16 cellular contexts compared by ENCODE assay signal in genomic region chr10:110817614-110818013, GRCh38. TPM values are rescaled to one million over a fixed set of nuclear protein-coding genes. Genes with fewer than 3 reads are reported as not detected.
A peak's percentile ranks its signal among the peaks of the same experiment; 100 is the strongest.
DNase-seq lines count a peak whose midpoint lies in the region; ATAC-seq and TF ChIP-seq lines count a peak whose summit lies in the region.
"Had no signal": no experiment of that assay in that cellular context is flagged by ENCODE, and none has a peak within 500 bp of the region (broad histone marks: within the 10 kb centered on the region; RNA-seq: fewer than 3 reads in every experiment).

No MANE protein-coding gene starts in this region.

- H3K9me3 Mint-ChIP-seq in activated B cell treated with CpG ODN at 0.5 μM for 24 hours (no peaks in the 10 kb centered on the region), neural crest cell (no peaks in the 10 kb centered on the region), immature natural killer cell (no peaks in the 10 kb centered on the region)
- H3K9me3 Mint-ChIP-seq in activated CD4-positive, alpha-beta memory T cell treated with anti-CD3 and anti-CD28 coated beads for 36 hours, result no peaks in the 10 kb centered on the region
- H3K9me3 Mint-ChIP-seq: activated naive CD4-positive, alpha-beta T cell treated with anti-CD3 and anti-CD28 coated beads, Interleukin-2, amount 50 U/mL, for 24 hours; stimulated activated effector memory CD8-positive, alpha-beta T cell treated with anti-CD3 and anti-CD28 coated beads, Interleukin-12 subunit alpha, Interleukin-12 subunit beta, amount 100 ng/mL, for 72 hours had no signal

- no peak for TF ChIP-seq CTCF in C4-2B (conservative IDR thresholded peaks at IDR 0.05)
- no peak for TF ChIP-seq CTCF in activated B cell treated with CpG ODN at 0.5 μM for 24 hours (IDR thresholded peaks at IDR 0.05)
- no peak for TF ChIP-seq CTCF in neural crest cell (conservative IDR thresholded peaks at IDR 0.05)

- intact Hi-C loops in activated B cell treated with CpG ODN at 0.5 μM for 24 hours (cut with micrococcal nuclease), result no loop called here
- intact Hi-C loops in activated CD4-positive, alpha-beta memory T cell treated with anti-CD3 and anti-CD28 coated beads for 36 hours (cut with micrococcal nuclease), result no loop called here

- POLR2A ChIA-PET in activated B cell treated with CpG ODN at 0.5 μM for 24 hours (lab: Charles Lee), result interaction anchor here (0.7 to 1.2 kb wide), 5 partner anchors 10 to 58 kb away, joined by 3 to 4 read pairs (median 3); partner anchors contain the start of gene PDCD4
- POLR2A ChIA-PET in activated CD4-positive, alpha-beta memory T cell treated with anti-CD3 and anti-CD28 coated beads for 36 hours (lab: Charles Lee), result no interaction called here

- no peaks in the 10 kb centered on the region for H3K27me3 Mint-ChIP-seq in activated B cell treated with CpG ODN at 0.5 μM for 24 hours
- H3K27me3 Mint-ChIP-seq in neural crest cell (ENCODE audit: low read depth), result no peaks in the 10 kb centered on the region
- peaks cover 0 to 3% (median 1%) of the 10 kb centered on the region in 3 donors for H3K27me3 Mint-ChIP-seq in immature natural killer cell (ENCODE audit: low read depth in 3 of 3)
- no peaks in the 10 kb centered on the region for H3K27me3 Mint-ChIP-seq in activated CD4-positive, alpha-beta memory T cell treated with anti-CD3 and anti-CD28 coated beads for 36 hours
- H3K27me3 Mint-ChIP-seq: activated naive CD4-positive, alpha-beta T cell treated with anti-CD3 and anti-CD28 coated beads, Interleukin-2, amount 50 U/mL, for 24 hours had no signal

- H3K4me3 Mint-ChIP-seq in activated B cell treated with CpG ODN at 0.5 μM for 24 hours (no peak overlapping the region), neural crest cell (no peak overlapping the region), immature natural killer cell (no peak overlapping the region)
- no peak overlapping the region for H3K4me3 Mint-ChIP-seq in activated CD4-positive, alpha-beta memory T cell treated with anti-CD3 and anti-CD28 coated beads for 36 hours
- H3K4me3 Mint-ChIP-seq: activated naive CD4-positive, alpha-beta T cell treated with anti-CD3 and anti-CD28 coated beads, Interleukin-2, amount 50 U/mL, for 24 hours; stimulated activated effector memory CD8-positive, alpha-beta T cell treated with anti-CD3 and anti-CD28 coated beads, Interleukin-12 subunit alpha, Interleukin-12 subunit beta, amount 100 ng/mL, for 72 hours had no signal

- H3K4me1 Mint-ChIP-seq in activated B cell treated with CpG ODN at 0.5 μM for 24 hours, result peaks cover 34% of the 10 kb centered on the region
- peaks cover 18% of the 10 kb centered on the region for H3K4me1 Mint-ChIP-seq in neural crest cell
- peaks cover 15 to 24% of the 10 kb centered on the region in 2 donors for H3K4me1 Mint-ChIP-seq in immature natural killer cell
- peaks cover 16% of the 10 kb centered on the region for H3K4me1 Mint-ChIP-seq in activated CD4-positive, alpha-beta memory T cell treated with anti-CD3 and anti-CD28 coated beads for 36 hours (ENCODE audit: low read depth)

- CTCF ChIA-PET in activated B cell treated with CpG ODN at 0.5 μM for 24 hours (lab: Charles Lee), result interaction anchor here (2.1 kb wide), 1 partner anchor 76 kb away, joined by 7 read pairs; no protein-coding TSS in a partner anchor
- CTCF ChIA-PET in activated CD4-positive, alpha-beta memory T cell treated with anti-CD3 and anti-CD28 coated beads for 36 hours (lab: Charles Lee), result interaction anchor here (1.2 to 1.5 kb wide), 2 partner anchors 14 kb away, joined by 3 to 4 read pairs; no protein-coding TSS in a partner anchor

- H3K36me3 Mint-ChIP-seq in activated B cell treated with CpG ODN at 0.5 μM for 24 hours (ENCODE audit: low read depth) (no peaks in the 10 kb centered on the region), neural crest cell (ENCODE audit: low read depth) (no peaks in the 10 kb centered on the region), immature natural killer cell (no peaks in the 10 kb centered on the region)
- H3K36me3 Mint-ChIP-seq in activated CD4-positive, alpha-beta memory T cell treated with anti-CD3 and anti-CD28 coated beads for 36 hours, result no peaks in the 10 kb centered on the region
- H3K36me3 Mint-ChIP-seq: activated naive CD4-positive, alpha-beta T cell treated with anti-CD3 and anti-CD28 coated beads, Interleukin-2, amount 50 U/mL, for 24 hours; stimulated activated effector memory CD8-positive, alpha-beta T cell treated with anti-CD3 and anti-CD28 coated beads, Interleukin-12 subunit alpha, Interleukin-12 subunit beta, amount 100 ng/mL, for 72 hours had no signal

- H3K27ac Mint-ChIP-seq in activated B cell treated with CpG ODN at 0.5 μM for 24 hours (peak overlapping the region; percentile 1), neural crest cell (ENCODE audit: unreplicated experiment) (peak overlapping the region; percentile 76), immature natural killer cell (no peak overlapping the region)
- no peak overlapping the region for H3K27ac Mint-ChIP-seq in activated CD4-positive, alpha-beta memory T cell treated with anti-CD3 and anti-CD28 coated beads for 36 hours
- H3K27ac Mint-ChIP-seq: activated naive CD4-positive, alpha-beta T cell treated with anti-CD3 and anti-CD28 coated beads, Interleukin-2, amount 50 U/mL, for 24 hours had no signal

- DNase-seq in activated B cell treated with CpG ODN at 0.5 μM for 24 hours, result no peak
- DNase-seq in neural crest cell (ENCODE audit: low read depth, low spot score), result no peak
- DNase-seq in immature natural killer cell, result no peak
- no peak for DNase-seq in CD1c-positive myeloid dendritic cell (ENCODE audit: extremely low spot score)
- DNase-seq in activated CD4-positive, alpha-beta memory T cell treated with anti-CD3 and anti-CD28 coated beads for 36 hours, result no peak
- DNase-seq: activated CD4-positive, CD25-positive, alpha-beta regulatory T cell; central memory CD4-positive, alpha-beta T cell; mesenchymal stem cell; NCI-H187 treated with DMSO at 0.1 percent for 48 hours; NCI-H510A treated with DMSO at 0.1 percent for 48 hours had no signal

- peak overlapping the region; percentile 79; the same call in 1 of the 2 replicates for H3K27ac ChIP-seq in C4-2B

- ATAC-seq in GM18867 (IDR thresholded peaks at IDR 0.05; ENCODE audit: unreplicated experiment) (peak; percentile 59), activated B cell treated with CpG ODN at 0.5 μM for 24 hours (ENCODE audit: low read depth) (no peak), GM21526 (IDR thresholded peaks at IDR 0.05; ENCODE audit: low FRiP score, unreplicated experiment) (no peak)
- ATAC-seq: Panc1; stimulated activated effector memory CD8-positive, alpha-beta T cell treated with anti-CD3 and anti-CD28 coated beads, Interleukin-12 subunit alpha, Interleukin-12 subunit beta, amount 100 ng/mL, for 72 hours had no signal

RNA-seq across cellular contexts. Expression of gene PDCD4, which starts 54.1 kb away (rescaled TPM):
- total RNA-seq in activated B cell treated with CpG ODN at 0.5 μM for 24 hours (143 and 145 TPM in 2 replicates), neural crest cell (37.8 and 41.9 TPM in 2 replicates)
- 100 to 1,000 TPM; 212 to 318 (median 231) TPM for polyA plus RNA-seq in immature natural killer cell
- 100 to 1,000 TPM; 123 to 141 TPM for total RNA-seq in activated CD4-positive, alpha-beta memory T cell treated with anti-CD3 and anti-CD28 coated beads for 36 hours

Comparison
In these comparisons a context has a peak if more than half of its experiments do, and no peak if none do; other contexts are left out.
1. H3K27ac Mint-ChIP-seq: peak in activated B cell treated with CpG ODN at 0.5 μM for 24 hours (single experiment) and neural crest cell (single experiment); none in immature natural killer cell (0 of 6) and activated CD4-positive, alpha-beta memory T cell treated with anti-CD3 and anti-CD28 coated beads for 36 hours (single experiment).